ENCODE assay signal across 8 cellular contexts in genomic region chr12:662541-663292, GRCh38. TPM values are rescaled to one million over a fixed set of nuclear protein-coding genes. Genes with fewer than 3 reads are reported as not detected.
DNase-seq lines count a peak whose midpoint lies in the region; ATAC-seq and TF ChIP-seq lines count a peak whose summit lies in the region.

No MANE protein-coding gene starts in this region.

- no peak for DNase-seq in CD4-positive, alpha-beta memory T cell
- DNase-seq in NOMO-1 treated with dmso at 0.1 percent for 144 hours (lab: John Stamatoyannopoulos, UW; ENCODE audit: unreplicated experiment): peak; percentile 42
- no peak for DNase-seq in effector memory CD4-positive, alpha-beta T cell
- no peak for DNase-seq in omental fat pad (ENCODE audit: low spot score)
- DNase-seq in NCI-H2029 (lab: John Stamatoyannopoulos, UW): no peak
- no peak for DNase-seq in activated CD8-positive, alpha-beta memory T cell treated with anti-CD3 and anti-CD28 coated beads, Interleukin-2, amount 50 U/mL, for 48 hours
- DNase-seq in NCI-H1694 treated with DMSO at 0.1 percent for 48 hours (lab: John Stamatoyannopoulos, UW): no peak

- H3K4me3 ChIP-seq in CD4-positive, alpha-beta memory T cell (ENCODE audit: low read length in 2 of 2): peak overlapping the region in 1 of 2 donors; percentile 16
- peak overlapping the region; percentile 28 for H3K4me3 ChIP-seq in effector memory CD4-positive, alpha-beta T cell (ENCODE audit: insufficient read depth, low read depth, low read length, poor library complexity, severe bottlenecking)

- H3K27me3 Mint-ChIP-seq in CD4-positive, alpha-beta memory T cell: no peaks in the 10 kb centered on the region

- peaks cover 0 to 3% (median 0%) of the 10 kb centered on the region in 8 donors for H3K9me3 Mint-ChIP-seq in CD4-positive, alpha-beta memory T cell

- TF ChIP-seq CTCF in omental fat pad (IDR thresholded peaks at IDR 0.05): no peak

- peaks cover 29 to 58% (median 48%) of the 10 kb centered on the region in 4 donors for H3K4me1 Mint-ChIP-seq in CD4-positive, alpha-beta memory T cell

- H3K4me1 ChIP-seq in CD4-positive, alpha-beta memory T cell (ENCODE audit: insufficient read depth, low read length): peaks cover 50% of the 10 kb centered on the region
- H3K4me1 ChIP-seq in effector memory CD4-positive, alpha-beta T cell (ENCODE audit: control insufficient read depth, insufficient read depth, low read length, poor library complexity, severe bottlenecking): peaks cover 9% of the 10 kb centered on the region

- H3K36me3 ChIP-seq in CD4-positive, alpha-beta memory T cell (ENCODE audit: insufficient read depth, low read length): no peaks in the 10 kb centered on the region
- H3K36me3 ChIP-seq in effector memory CD4-positive, alpha-beta T cell (ENCODE audit: control insufficient read depth, insufficient read depth, low read length): no peaks in the 10 kb centered on the region

- H3K27ac ChIP-seq in CD4-positive, alpha-beta memory T cell (ENCODE audit: low read depth, low read length): peak overlapping the region; percentile 49
- peak overlapping the region; percentile 30 for H3K27ac ChIP-seq in effector memory CD4-positive, alpha-beta T cell (ENCODE audit: insufficient read depth, low read length, poor library complexity, severe bottlenecking)

- no peaks in the 10 kb centered on the region for H3K36me3 Mint-ChIP-seq in CD4-positive, alpha-beta memory T cell

- no peaks in the 10 kb centered on the region for H3K27me3 ChIP-seq in CD4-positive, alpha-beta memory T cell (ENCODE audit: insufficient read depth, low read length)
- no peaks in the 10 kb centered on the region for H3K27me3 ChIP-seq in effector memory CD4-positive, alpha-beta T cell (replicated peaks; ENCODE audit: control insufficient read depth, insufficient read depth, low read length, poor library complexity, severe bottlenecking)

- POLR2A ChIA-PET in CD4-positive, alpha-beta memory T cell (lab: Charles Lee; ENCODE audit: partially characterized antibody): interaction anchor here (1.1 to 3.8 kb wide), 7 partner anchors 11 to 89 kb away, joined by 3 to 39 read pairs (median 7); partner anchors contain the start of gene WNK1

- CTCF ChIA-PET in CD4-positive, alpha-beta memory T cell (lab: Charles Lee; ENCODE audit: partially characterized antibody): interaction anchor here (0.9 to 1.6 kb wide), 5 partner anchors 19 to 88 kb away, joined by 3 to 7 read pairs (median 3); no protein-coding TSS in a partner anchor

- H3K4me3 Mint-ChIP-seq in CD4-positive, alpha-beta memory T cell: peak overlapping the region; percentile 80 to 93 (median 86)

- peak; percentile 68 for ATAC-seq in omental fat pad (ENCODE audit: low FRiP score)
- no peak for ATAC-seq in GM21367 (IDR thresholded peaks at IDR 0.05; ENCODE audit: unreplicated experiment)

- peak overlapping the region; percentile 14 to 95 (median 90) for H3K27ac Mint-ChIP-seq in CD4-positive, alpha-beta memory T cell

- no peaks in the 10 kb centered on the region for H3K9me3 ChIP-seq in CD4-positive, alpha-beta memory T cell (ENCODE audit: control insufficient read depth in 1 of 2, low read length in 2 of 2)
- H3K9me3 ChIP-seq in effector memory CD4-positive, alpha-beta T cell (ENCODE audit: control insufficient read depth, low read length): no peaks in the 10 kb centered on the region

- intact Hi-C loops in CD4-positive, alpha-beta memory T cell (cut with micrococcal nuclease): no loop called here

RNA-seq across cellular contexts. Expression of gene NINJ2, which starts 0.5 kb away (rescaled TPM):
- 1 to 10 TPM; 3.7 to 4.5 TPM for total RNA-seq in CD4-positive, alpha-beta memory T cell
- polyA plus RNA-seq in CD4-positive, alpha-beta memory T cell: 10 to 100 TPM; 25.5 to 30.3 TPM
- total RNA-seq in omental fat pad: 10 to 100 TPM in 3 of 4 donors, 1 to 10 TPM in 1; 8.6 to 28.9 (median 17.5) TPM
